ENCODE assay signal across 8 cellular contexts in genomic region chr16:88737298-88738166, GRCh38. TPM values are rescaled to one million over a fixed set of nuclear protein-coding genes. Genes with fewer than 3 reads are reported as not detected.
DNase-seq lines count a peak whose midpoint lies in the region; TF ChIP-seq lines count a peak whose summit lies in the region.

No MANE protein-coding gene starts in this region.

- no peak overlapping the region for H2AFZ ChIP-seq in hepatocyte

- H3K4me3 ChIP-seq in hepatocyte, result no peak overlapping the region

- no peaks in the 10 kb centered on the region for H3K27me3 ChIP-seq in hepatocyte

- TF ChIP-seq CTCF in hepatocyte (IDR thresholded peaks at IDR 0.05; ENCODE audit: poor library complexity), result peak; percentile 91

- H3K4me1 ChIP-seq in hepatocyte (ENCODE audit: insufficient read depth), result no peaks in the 10 kb centered on the region

- no peaks in the 10 kb centered on the region for H3K9me3 ChIP-seq in hepatocyte (ENCODE audit: low read depth)

- H3K27ac ChIP-seq in hepatocyte, result no peak overlapping the region

- no peaks in the 10 kb centered on the region for H3K9me2 ChIP-seq in hepatocyte (replicated peaks; ENCODE audit: insufficient read depth)

- H4K20me1 ChIP-seq in hepatocyte (ENCODE audit: insufficient read depth, poor library complexity, severe bottlenecking), result no peaks in the 10 kb centered on the region

- 43% methylated on average over 45 of the region's 54 CpGs for WGBS in hepatocyte (ENCODE audit: low lambda C conversion rate, missing lambda C conversion rate)

- peak; percentile 31 for DNase-seq in NK-92 treated with Interleukin-12 subunit alpha and Interleukin-12 subunit beta, amount 100 ng/mL, for 24 hours (lab: John Stamatoyannopoulos, UW)
- DNase-seq in NK-92 (lab: John Stamatoyannopoulos, UW; ENCODE audit: unreplicated experiment), result no peak
- DNase-seq in HuH-7.5 (ENCODE audit: low spot score), result peak; percentile 96
- DNase-seq in T-helper 22 cell (ENCODE audit: low read depth), result peak; percentile 51
- peak; percentile 22 for DNase-seq in amniotic stem cell (lab: John Stamatoyannopoulos, UW)
- DNase-seq in hepatocyte (ENCODE audit: low spot score), result peak; percentile 75
- DNase-seq in stimulated activated CD4-positive, alpha-beta T cell treated with anti-CD3 and anti-CD28 coated beads, Interleukin-12 subunit alpha, Interleukin-12 subunit beta, amount 100 ng/mL, for 24 hours (ENCODE audit: low read depth in 2 of 2), result peak; percentile 28 to 47
- DNase-seq in cortex of kidney (lab: John Stamatoyannopoulos, UW), result no peak

- H3K36me3 ChIP-seq in hepatocyte (replicated peaks; ENCODE audit: insufficient read depth, low read depth), result no peaks in the 10 kb centered on the region

- H3K4me2 ChIP-seq in hepatocyte, result no peak overlapping the region

- H3K79me2 ChIP-seq in hepatocyte, result no peaks in the 10 kb centered on the region

RNA-seq across cellular contexts. Expression of gene CTU2, which starts 31.2 kb away (rescaled TPM):
- 5.9 and 8.9 TPM in 2 replicates for total RNA-seq in hepatocyte
- polyA plus RNA-seq in hepatocyte, result 19.5 and 21.2 TPM in 2 replicates

RNA-seq across cellular contexts. Expression of gene RNF166, which starts 31.3 kb away (rescaled TPM):
- total RNA-seq in hepatocyte, result 10.1 and 14.0 TPM in 2 replicates
- polyA plus RNA-seq in hepatocyte, result 14.3 and 16.8 TPM in 2 replicates

RNA-seq across cellular contexts. Expression of gene PIEZO1, which starts 47.5 kb away (rescaled TPM):
- total RNA-seq in hepatocyte, result 47.0 and 77.0 TPM in 2 replicates
- 70.6 and 87.9 TPM in 2 replicates for polyA plus RNA-seq in hepatocyte

RNA-seq across cellular contexts. Expression of gene SNAI3, which starts 51.2 kb away (rescaled TPM):
- total RNA-seq in hepatocyte, result 1.7 and 2.5 TPM in 2 replicates
- 4.1 and 5.0 TPM in 2 replicates for polyA plus RNA-seq in hepatocyte

Comparison
In these comparisons a context has a peak if more than half of its experiments do, and no peak if none do; other contexts are left out.
1. DNase-seq: peak in NK-92 treated with Interleukin-12 subunit alpha and Interleukin-12 subunit beta, amount 100 ng/mL, for 24 hours (single experiment), HuH-7.5 (single experiment), T-helper 22 cell (single experiment), amniotic stem cell (single experiment), hepatocyte (single experiment) and stimulated activated CD4-positive, alpha-beta T cell treated with anti-CD3 and anti-CD28 coated beads, Interleukin-12 subunit alpha, Interleukin-12 subunit beta, amount 100 ng/mL, for 24 hours (2 of 2); none in NK-92 (single experiment) and cortex of kidney (single experiment).